ENCODE assay signal across 3 cellular contexts in the genomic region with DNA sequence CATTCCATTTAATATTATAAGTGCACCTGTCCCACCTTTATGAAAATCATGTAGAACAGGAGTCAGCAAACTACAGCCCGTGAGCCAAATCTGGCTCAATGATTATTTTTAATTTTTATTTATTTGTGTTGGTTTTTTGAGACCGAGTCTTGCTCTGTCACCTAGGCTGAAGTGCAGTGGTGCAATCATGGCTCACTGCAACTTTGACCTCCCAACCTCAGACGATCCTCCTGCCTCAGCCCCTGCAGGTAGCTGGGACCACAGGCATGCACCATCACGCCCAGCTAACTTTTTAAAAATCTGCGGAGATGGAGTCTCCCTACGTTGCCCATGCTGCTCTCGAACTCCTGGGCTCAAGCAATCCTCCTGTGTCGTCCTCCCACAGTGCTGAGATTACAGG.
TF ChIP-seq lines count a peak whose summit lies in the region.

No MANE protein-coding gene starts in this region.

TF ChIP-seq in HCT116, 20 proteins besides CTCF, POLR2A, EP300 and RAD21:
- no peak for TF ChIP-seq SRF (IDR thresholded peaks at IDR 0.05; ENCODE audit: low read depth)
- no peak for TF ChIP-seq JUND (IDR thresholded peaks at IDR 0.05)
- TF ChIP-seq REST (IDR thresholded peaks at IDR 0.05; ENCODE audit: low read depth) = no peak

TF ChIP-seq in GM12878, 131 proteins besides CTCF, POLR2A, EP300 and RAD21:
- TF ChIP-seq, protein P1, sequence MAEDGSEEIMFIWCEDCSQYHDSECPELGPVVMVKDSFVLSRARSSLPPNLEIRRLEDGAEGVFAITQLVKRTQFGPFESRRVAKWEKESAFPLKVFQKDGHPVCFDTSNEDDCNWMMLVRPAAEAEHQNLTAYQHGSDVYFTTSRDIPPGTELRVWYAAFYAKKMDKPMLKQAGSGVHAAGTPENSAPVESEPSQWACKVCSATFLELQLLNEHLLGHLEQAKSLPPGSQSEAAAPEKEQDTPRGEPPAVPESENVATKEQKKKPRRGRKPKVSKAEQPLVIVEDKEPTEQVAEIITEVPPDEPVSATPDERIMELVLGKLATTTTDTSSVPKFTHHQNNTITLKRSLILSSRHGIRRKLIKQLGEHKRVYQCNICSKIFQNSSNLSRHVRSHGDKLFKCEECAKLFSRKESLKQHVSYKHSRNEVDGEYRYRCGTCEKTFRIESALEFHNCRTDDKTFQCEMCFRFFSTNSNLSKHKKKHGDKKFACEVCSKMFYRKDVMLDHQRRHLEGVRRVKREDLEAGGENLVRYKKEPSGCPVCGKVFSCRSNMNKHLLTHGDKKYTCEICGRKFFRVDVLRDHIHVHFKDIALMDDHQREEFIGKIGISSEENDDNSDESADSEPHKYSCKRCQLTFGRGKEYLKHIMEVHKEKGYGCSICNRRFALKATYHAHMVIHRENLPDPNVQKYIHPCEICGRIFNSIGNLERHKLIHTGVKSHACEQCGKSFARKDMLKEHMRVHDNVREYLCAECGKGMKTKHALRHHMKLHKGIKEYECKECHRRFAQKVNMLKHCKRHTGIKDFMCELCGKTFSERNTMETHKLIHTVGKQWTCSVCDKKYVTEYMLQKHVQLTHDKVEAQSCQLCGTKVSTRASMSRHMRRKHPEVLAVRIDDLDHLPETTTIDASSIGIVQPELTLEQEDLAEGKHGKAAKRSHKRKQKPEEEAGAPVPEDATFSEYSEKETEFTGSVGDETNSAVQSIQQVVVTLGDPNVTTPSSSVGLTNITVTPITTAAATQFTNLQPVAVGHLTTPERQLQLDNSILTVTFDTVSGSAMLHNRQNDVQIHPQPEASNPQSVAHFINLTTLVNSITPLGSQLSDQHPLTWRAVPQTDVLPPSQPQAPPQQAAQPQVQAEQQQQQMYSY (CRISPR knock-in tag; IDR thresholded peaks at IDR 0.05) = no peak
- TF ChIP-seq NKRF (conservative IDR thresholded peaks at IDR 0.05) (no peak), SUZ12 (IDR thresholded peaks at IDR 0.05; ENCODE audit: unreplicated experiment) (no peak), POLR2AphosphoS2 (IDR thresholded peaks at IDR 0.05; ENCODE audit: low read depth, low read length) (no peak), ZNF217 (IDR thresholded peaks at IDR 0.05) (no peak), FOXM1 (IDR thresholded peaks at IDR 0.05; ENCODE audit: low read depth, low read length) (no peak), CBX5 (IDR thresholded peaks at IDR 0.05; ENCODE audit: low read depth) (no peak), LARP7 (IDR thresholded peaks at IDR 0.05) (no peak), TARDBP (IDR thresholded peaks at IDR 0.05; ENCODE audit: borderline replicate concordance) (no peak), EED (IDR thresholded peaks at IDR 0.05; ENCODE audit: low read depth) (no peak)
- TF ChIP-seq, protein P2, sequence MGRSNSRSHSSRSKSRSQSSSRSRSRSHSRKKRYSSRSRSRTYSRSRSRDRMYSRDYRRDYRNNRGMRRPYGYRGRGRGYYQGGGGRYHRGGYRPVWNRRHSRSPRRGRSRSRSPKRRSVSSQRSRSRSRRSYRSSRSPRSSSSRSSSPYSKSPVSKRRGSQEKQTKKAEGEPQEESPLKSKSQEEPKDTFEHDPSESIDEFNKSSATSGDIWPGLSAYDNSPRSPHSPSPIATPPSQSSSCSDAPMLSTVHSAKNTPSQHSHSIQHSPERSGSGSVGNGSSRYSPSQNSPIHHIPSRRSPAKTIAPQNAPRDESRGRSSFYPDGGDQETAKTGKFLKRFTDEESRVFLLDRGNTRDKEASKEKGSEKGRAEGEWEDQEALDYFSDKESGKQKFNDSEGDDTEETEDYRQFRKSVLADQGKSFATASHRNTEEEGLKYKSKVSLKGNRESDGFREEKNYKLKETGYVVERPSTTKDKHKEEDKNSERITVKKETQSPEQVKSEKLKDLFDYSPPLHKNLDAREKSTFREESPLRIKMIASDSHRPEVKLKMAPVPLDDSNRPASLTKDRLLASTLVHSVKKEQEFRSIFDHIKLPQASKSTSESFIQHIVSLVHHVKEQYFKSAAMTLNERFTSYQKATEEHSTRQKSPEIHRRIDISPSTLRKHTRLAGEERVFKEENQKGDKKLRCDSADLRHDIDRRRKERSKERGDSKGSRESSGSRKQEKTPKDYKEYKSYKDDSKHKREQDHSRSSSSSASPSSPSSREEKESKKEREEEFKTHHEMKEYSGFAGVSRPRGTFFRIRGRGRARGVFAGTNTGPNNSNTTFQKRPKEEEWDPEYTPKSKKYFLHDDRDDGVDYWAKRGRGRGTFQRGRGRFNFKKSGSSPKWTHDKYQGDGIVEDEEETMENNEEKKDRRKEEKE (IDR thresholded peaks at IDR 0.05) = no peak
TF ChIP-seq in GM12878: peak in this region for 0.

TF ChIP-seq in liver, 16 proteins besides CTCF, POLR2A, EP300 and RAD21:
- TF ChIP-seq FOXA1 (IDR thresholded peaks at IDR 0.05) (no peak), HNF4G (IDR thresholded peaks at IDR 0.05) (no peak), HNF4A (conservative IDR thresholded peaks at IDR 0.05) (peak; percentile 51 to 53), RXRA (IDR thresholded peaks at IDR 0.05) (peak; percentile 38 to 46), SP1 (IDR thresholded peaks at IDR 0.05) (no peak), EGR1 (IDR thresholded peaks at IDR 0.05; ENCODE audit: low read depth in 2 of 2) (no peak), REST (IDR thresholded peaks at IDR 0.05) (no peak), MAX (IDR thresholded peaks at IDR 0.05) (no peak)
